In the genomic region with DNA sequence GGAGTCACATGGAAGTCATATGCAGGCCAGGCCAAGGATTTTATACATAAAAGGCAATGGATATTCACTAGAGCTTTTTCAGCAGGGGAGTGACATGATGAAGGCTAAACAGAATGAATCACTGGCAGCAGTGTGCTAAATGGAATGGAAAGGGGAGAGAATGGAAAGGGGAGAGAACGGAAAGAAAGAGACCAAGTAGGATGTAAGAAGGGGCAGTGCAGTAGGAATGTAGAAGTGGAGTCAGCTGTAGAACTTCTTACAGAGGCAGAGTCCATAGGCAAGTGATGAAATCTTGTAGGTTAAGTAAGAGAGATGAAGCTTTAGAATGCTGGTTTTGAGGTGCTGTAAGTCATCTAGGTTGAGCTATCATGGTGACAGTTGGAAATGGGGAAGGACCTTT, we compare ENCODE assay signal across 21 cellular contexts.
"Had no signal": no experiment of that assay in that cellular context is flagged by ENCODE, and none has a peak within 500 bp of the region (broad histone marks: within the 10 kb centered on the region; RNA-seq: fewer than 3 reads in every experiment).

No MANE protein-coding gene starts in this region.

- H3K4me3 Mint-ChIP-seq: naive thymus-derived CD8-positive, alpha-beta T cell; stimulated activated naive B cell treated with anti-CD40 and anti-IgM and Interleukin-4, amounts not matched to agents 10 μg/mL and 1 μg/mL and 100 μg/mL, for 72 hours; stimulated activated naive CD8-positive, alpha-beta T cell treated with anti-CD3 and anti-CD28 coated beads, Interleukin-15, Interleukin-2, amounts not matched to agents 100 ng/mL and 50 ng/mL, for 24 hours had no signal

- H3K9me3 ChIP-seq: gastrocnemius medialis, lower lobe of right lung, ovary, psoas muscle had no signal

- H3K4me1 ChIP-seq: gastrocnemius medialis, lower lobe of right lung, psoas muscle, tibial nerve, upper lobe of left lung had no signal

- H3K4me1 Mint-ChIP-seq: naive thymus-derived CD8-positive, alpha-beta T cell; stimulated activated naive B cell treated with anti-CD40 and anti-IgM and Interleukin-4, amounts not matched to agents 10 μg/mL and 1 μg/mL and 100 μg/mL, for 72 hours had no signal

- H3K27ac ChIP-seq: dorsolateral prefrontal cortex, gastrocnemius medialis, lower lobe of right lung, ovary, psoas muscle, skin epidermis, thoracic aorta, tibial nerve, upper lobe of left lung had no signal

- H3K27me3 Mint-ChIP-seq: naive thymus-derived CD8-positive, alpha-beta T cell; stimulated activated naive B cell treated with anti-CD40 and anti-IgM and Interleukin-4, amounts not matched to agents 10 μg/mL and 1 μg/mL and 100 μg/mL, for 72 hours; stimulated activated naive CD8-positive, alpha-beta T cell treated with anti-CD3 and anti-CD28 coated beads, Interleukin-15, Interleukin-2, amounts not matched to agents 100 ng/mL and 50 ng/mL, for 24 hours had no signal

- DNase-seq: dorsolateral prefrontal cortex; effector CD4-positive, alpha-beta T cell; foreskin fibroblast; gastrocnemius medialis; head of caudate nucleus; left ventricle myocardium superior; lower lobe of right lung; naive thymus-derived CD8-positive, alpha-beta T cell; occipital lobe; ovary; posterior cingulate gyrus; psoas muscle; right cardiac atrium; stimulated activated CD4-positive, alpha-beta T cell treated with anti-CD3 and anti-CD28 coated beads, Interleukin-15, amount 100 ng/mL, for 24 hours; stimulated activated CD4-positive, alpha-beta T cell treated with anti-CD3 and anti-CD28 coated beads, Interleukin-2, amount 100 ng/mL, for 48 hours; stimulated activated naive B cell treated with anti-CD40 and anti-IgM and Interleukin-4, amounts not matched to agents 10 μg/mL and 1 μg/mL and 100 μg/mL, for 72 hours; upper lobe of left lung had no signal

- H3K27ac Mint-ChIP-seq: naive thymus-derived CD8-positive, alpha-beta T cell; stimulated activated naive B cell treated with anti-CD40 and anti-IgM and Interleukin-4, amounts not matched to agents 10 μg/mL and 1 μg/mL and 100 μg/mL, for 72 hours; stimulated activated naive CD8-positive, alpha-beta T cell treated with anti-CD3 and anti-CD28 coated beads, Interleukin-15, Interleukin-2, amounts not matched to agents 100 ng/mL and 50 ng/mL, for 24 hours had no signal

- H3K36me3 ChIP-seq: ovary had no signal

- H3K4me3 ChIP-seq: dorsolateral prefrontal cortex, gastrocnemius medialis, lower lobe of right lung, ovary, psoas muscle, skin epidermis, thoracic aorta, tibial nerve, upper lobe of left lung had no signal
